In the genomic region with DNA sequence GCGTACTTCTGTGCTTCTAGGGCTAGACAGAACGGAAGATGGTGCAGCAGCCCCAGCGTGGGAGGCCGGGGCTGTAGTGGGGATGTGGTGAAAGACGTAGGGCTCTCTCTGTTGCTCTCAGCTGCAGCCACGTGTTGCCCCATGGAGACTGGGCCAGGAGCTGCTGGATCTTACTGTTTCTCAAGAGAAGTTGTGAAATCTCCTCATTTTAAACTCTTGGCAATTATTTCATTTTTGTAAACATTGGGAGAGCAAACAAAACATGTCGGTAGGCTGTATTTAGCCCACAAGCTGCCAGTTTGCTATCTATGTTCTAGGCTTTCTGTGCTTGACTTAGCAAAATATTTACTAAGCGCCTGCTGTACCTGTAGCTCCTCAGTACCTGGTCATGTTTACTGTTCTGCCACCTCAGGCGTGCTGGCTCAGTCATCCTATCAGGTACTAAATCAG, we compare ENCODE assay signal across 1 cellular context.
TF ChIP-seq lines count a peak whose summit lies in the region.

No MANE protein-coding gene starts in this region.

TF ChIP-seq in HepG2, 621 proteins besides CTCF, POLR2A, EP300 and RAD21 (continues in another document):
- TF ChIP-seq EHMT2 (IDR thresholded peaks at IDR 0.05; ENCODE audit: borderline replicate concordance, low read depth, low read length), result no peak
- TF ChIP-seq, protein P1, sequence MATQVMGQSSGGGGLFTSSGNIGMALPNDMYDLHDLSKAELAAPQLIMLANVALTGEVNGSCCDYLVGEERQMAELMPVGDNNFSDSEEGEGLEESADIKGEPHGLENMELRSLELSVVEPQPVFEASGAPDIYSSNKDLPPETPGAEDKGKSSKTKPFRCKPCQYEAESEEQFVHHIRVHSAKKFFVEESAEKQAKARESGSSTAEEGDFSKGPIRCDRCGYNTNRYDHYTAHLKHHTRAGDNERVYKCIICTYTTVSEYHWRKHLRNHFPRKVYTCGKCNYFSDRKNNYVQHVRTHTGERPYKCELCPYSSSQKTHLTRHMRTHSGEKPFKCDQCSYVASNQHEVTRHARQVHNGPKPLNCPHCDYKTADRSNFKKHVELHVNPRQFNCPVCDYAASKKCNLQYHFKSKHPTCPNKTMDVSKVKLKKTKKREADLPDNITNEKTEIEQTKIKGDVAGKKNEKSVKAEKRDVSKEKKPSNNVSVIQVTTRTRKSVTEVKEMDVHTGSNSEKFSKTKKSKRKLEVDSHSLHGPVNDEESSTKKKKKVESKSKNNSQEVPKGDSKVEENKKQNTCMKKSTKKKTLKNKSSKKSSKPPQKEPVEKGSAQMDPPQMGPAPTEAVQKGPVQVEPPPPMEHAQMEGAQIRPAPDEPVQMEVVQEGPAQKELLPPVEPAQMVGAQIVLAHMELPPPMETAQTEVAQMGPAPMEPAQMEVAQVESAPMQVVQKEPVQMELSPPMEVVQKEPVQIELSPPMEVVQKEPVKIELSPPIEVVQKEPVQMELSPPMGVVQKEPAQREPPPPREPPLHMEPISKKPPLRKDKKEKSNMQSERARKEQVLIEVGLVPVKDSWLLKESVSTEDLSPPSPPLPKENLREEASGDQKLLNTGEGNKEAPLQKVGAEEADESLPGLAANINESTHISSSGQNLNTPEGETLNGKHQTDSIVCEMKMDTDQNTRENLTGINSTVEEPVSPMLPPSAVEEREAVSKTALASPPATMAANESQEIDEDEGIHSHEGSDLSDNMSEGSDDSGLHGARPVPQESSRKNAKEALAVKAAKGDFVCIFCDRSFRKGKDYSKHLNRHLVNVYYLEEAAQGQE (IDR thresholded peaks at IDR 0.05; ENCODE audit: borderline replicate concordance in 1 of 2, low read depth in 1 of 2, low read length in 2 of 2), result no peak
- TF ChIP-seq NCOA2 (CRISPR knock-in tag; IDR thresholded peaks at IDR 0.05), result peak; percentile 53
- TF ChIP-seq, protein P2, sequence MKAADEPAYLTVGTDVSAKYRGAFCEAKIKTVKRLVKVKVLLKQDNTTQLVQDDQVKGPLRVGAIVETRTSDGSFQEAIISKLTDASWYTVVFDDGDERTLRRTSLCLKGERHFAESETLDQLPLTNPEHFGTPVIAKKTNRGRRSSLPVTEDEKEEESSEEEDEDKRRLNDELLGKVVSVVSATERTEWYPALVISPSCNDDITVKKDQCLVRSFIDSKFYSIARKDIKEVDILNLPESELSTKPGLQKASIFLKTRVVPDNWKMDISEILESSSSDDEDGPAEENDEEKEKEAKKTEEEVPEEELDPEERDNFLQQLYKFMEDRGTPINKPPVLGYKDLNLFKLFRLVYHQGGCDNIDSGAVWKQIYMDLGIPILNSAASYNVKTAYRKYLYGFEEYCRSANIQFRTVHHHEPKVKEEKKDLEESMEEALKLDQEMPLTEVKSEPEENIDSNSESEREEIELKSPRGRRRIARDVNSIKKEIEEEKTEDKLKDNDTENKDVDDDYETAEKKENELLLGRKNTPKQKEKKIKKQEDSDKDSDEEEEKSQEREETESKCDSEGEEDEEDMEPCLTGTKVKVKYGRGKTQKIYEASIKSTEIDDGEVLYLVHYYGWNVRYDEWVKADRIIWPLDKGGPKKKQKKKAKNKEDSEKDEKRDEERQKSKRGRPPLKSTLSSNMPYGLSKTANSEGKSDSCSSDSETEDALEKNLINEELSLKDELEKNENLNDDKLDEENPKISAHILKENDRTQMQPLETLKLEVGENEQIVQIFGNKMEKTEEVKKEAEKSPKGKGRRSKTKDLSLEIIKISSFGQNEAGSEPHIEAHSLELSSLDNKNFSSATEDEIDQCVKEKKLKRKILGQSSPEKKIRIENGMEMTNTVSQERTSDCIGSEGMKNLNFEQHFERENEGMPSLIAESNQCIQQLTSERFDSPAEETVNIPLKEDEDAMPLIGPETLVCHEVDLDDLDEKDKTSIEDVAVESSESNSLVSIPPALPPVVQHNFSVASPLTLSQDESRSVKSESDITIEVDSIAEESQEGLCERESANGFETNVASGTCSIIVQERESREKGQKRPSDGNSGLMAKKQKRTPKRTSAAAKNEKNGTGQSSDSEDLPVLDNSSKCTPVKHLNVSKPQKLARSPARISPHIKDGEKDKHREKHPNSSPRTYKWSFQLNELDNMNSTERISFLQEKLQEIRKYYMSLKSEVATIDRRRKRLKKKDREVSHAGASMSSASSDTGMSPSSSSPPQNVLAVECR (CRISPR knock-in tag; IDR thresholded peaks at IDR 0.05; ENCODE audit: borderline replicate concordance), result peak; percentile 72; the same call in 1 of the 2 replicates
- TF ChIP-seq, protein P3, sequence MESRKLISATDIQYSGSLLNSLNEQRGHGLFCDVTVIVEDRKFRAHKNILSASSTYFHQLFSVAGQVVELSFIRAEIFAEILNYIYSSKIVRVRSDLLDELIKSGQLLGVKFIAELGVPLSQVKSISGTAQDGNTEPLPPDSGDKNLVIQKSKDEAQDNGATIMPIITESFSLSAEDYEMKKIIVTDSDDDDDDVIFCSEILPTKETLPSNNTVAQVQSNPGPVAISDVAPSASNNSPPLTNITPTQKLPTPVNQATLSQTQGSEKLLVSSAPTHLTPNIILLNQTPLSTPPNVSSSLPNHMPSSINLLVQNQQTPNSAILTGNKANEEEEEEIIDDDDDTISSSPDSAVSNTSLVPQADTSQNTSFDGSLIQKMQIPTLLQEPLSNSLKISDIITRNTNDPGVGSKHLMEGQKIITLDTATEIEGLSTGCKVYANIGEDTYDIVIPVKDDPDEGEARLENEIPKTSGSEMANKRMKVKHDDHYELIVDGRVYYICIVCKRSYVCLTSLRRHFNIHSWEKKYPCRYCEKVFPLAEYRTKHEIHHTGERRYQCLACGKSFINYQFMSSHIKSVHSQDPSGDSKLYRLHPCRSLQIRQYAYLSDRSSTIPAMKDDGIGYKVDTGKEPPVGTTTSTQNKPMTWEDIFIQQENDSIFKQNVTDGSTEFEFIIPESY (CRISPR knock-in tag; IDR thresholded peaks at IDR 0.05), result no peak; the same call in 1 of the 2 replicates
- peak; percentile 34; the same call in 1 of the 2 replicates for TF ChIP-seq TARDBP (CRISPR knock-in tag; IDR thresholded peaks at IDR 0.05)
- no peak for TF ChIP-seq CENPX (CRISPR knock-in tag; IDR thresholded peaks at IDR 0.05)
- peak; percentile 78 for TF ChIP-seq SAP130 (CRISPR knock-in tag; IDR thresholded peaks at IDR 0.05; ENCODE audit: low read depth)
- TF ChIP-seq TBX2 (CRISPR knock-in tag; IDR thresholded peaks at IDR 0.05; ENCODE audit: borderline replicate concordance), result peak; percentile 47; the same call in 1 of the 2 replicates
- TF ChIP-seq ARHGAP35 (CRISPR knock-in tag; IDR thresholded peaks at IDR 0.05; ENCODE audit: borderline replicate concordance), result no peak
- TF ChIP-seq GABPB1 (CRISPR knock-in tag; IDR thresholded peaks at IDR 0.05), result 0 out of 2 replicates have a peak, but pooled peaks have one; percentile 26
- TF ChIP-seq, protein P4, sequence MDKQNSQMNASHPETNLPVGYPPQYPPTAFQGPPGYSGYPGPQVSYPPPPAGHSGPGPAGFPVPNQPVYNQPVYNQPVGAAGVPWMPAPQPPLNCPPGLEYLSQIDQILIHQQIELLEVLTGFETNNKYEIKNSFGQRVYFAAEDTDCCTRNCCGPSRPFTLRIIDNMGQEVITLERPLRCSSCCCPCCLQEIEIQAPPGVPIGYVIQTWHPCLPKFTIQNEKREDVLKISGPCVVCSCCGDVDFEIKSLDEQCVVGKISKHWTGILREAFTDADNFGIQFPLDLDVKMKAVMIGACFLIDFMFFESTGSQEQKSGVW (CRISPR knock-in tag; IDR thresholded peaks at IDR 0.05; ENCODE audit: borderline replicate concordance), result no peak
- TF ChIP-seq, protein P5, sequence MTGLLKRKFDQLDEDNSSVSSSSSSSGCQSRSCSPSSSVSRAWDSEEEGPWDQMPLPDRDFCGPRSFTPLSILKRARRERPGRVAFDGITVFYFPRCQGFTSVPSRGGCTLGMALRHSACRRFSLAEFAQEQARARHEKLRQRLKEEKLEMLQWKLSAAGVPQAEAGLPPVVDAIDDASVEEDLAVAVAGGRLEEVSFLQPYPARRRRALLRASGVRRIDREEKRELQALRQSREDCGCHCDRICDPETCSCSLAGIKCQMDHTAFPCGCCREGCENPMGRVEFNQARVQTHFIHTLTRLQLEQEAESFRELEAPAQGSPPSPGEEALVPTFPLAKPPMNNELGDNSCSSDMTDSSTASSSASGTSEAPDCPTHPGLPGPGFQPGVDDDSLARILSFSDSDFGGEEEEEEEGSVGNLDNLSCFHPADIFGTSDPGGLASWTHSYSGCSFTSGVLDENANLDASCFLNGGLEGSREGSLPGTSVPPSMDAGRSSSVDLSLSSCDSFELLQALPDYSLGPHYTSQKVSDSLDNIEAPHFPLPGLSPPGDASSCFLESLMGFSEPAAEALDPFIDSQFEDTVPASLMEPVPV (CRISPR knock-in tag; IDR thresholded peaks at IDR 0.05), result peak; percentile 35; the same call in 1 of the 2 replicates
- TF ChIP-seq MIXL1 (CRISPR knock-in tag; IDR thresholded peaks at IDR 0.05), result peak; percentile 46; the same call in 1 of the 2 replicates
- TF ChIP-seq KMT2A (CRISPR knock-in tag; IDR thresholded peaks at IDR 0.05), result no peak; the same call in 1 of the 2 replicates
- TF ChIP-seq MED1 (CRISPR knock-in tag; IDR thresholded peaks at IDR 0.05), result 0 out of 2 replicates have a peak, but pooled peaks have one; percentile 55
- no peak for TF ChIP-seq POGZ (CRISPR knock-in tag; IDR thresholded peaks at IDR 0.05)
- no peak for TF ChIP-seq DPF2 (CRISPR knock-in tag; IDR thresholded peaks at IDR 0.05; ENCODE audit: borderline replicate concordance, low read depth)
- TF ChIP-seq, protein P6, sequence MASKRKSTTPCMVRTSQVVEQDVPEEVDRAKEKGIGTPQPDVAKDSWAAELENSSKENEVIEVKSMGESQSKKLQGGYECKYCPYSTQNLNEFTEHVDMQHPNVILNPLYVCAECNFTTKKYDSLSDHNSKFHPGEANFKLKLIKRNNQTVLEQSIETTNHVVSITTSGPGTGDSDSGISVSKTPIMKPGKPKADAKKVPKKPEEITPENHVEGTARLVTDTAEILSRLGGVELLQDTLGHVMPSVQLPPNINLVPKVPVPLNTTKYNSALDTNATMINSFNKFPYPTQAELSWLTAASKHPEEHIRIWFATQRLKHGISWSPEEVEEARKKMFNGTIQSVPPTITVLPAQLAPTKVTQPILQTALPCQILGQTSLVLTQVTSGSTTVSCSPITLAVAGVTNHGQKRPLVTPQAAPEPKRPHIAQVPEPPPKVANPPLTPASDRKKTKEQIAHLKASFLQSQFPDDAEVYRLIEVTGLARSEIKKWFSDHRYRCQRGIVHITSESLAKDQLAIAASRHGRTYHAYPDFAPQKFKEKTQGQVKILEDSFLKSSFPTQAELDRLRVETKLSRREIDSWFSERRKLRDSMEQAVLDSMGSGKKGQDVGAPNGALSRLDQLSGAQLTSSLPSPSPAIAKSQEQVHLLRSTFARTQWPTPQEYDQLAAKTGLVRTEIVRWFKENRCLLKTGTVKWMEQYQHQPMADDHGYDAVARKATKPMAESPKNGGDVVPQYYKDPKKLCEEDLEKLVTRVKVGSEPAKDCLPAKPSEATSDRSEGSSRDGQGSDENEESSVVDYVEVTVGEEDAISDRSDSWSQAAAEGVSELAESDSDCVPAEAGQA (IDR thresholded peaks at IDR 0.05; ENCODE audit: low read depth), result no peak
- TF ChIP-seq, protein P6 (CRISPR knock-in tag; IDR thresholded peaks at IDR 0.05; ENCODE audit: borderline replicate concordance), result no peak
- TF ChIP-seq, protein P7, sequence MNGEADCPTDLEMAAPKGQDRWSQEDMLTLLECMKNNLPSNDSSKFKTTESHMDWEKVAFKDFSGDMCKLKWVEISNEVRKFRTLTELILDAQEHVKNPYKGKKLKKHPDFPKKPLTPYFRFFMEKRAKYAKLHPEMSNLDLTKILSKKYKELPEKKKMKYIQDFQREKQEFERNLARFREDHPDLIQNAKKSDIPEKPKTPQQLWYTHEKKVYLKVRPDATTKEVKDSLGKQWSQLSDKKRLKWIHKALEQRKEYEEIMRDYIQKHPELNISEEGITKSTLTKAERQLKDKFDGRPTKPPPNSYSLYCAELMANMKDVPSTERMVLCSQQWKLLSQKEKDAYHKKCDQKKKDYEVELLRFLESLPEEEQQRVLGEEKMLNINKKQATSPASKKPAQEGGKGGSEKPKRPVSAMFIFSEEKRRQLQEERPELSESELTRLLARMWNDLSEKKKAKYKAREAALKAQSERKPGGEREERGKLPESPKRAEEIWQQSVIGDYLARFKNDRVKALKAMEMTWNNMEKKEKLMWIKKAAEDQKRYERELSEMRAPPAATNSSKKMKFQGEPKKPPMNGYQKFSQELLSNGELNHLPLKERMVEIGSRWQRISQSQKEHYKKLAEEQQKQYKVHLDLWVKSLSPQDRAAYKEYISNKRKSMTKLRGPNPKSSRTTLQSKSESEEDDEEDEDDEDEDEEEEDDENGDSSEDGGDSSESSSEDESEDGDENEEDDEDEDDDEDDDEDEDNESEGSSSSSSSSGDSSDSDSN (CRISPR knock-in tag; IDR thresholded peaks at IDR 0.05), result peak; percentile 25; the same call in 1 of the 2 replicates
- TF ChIP-seq ZNF205 (CRISPR knock-in tag; IDR thresholded peaks at IDR 0.05), result peak; percentile 82; the same call in 1 of the 2 replicates
- TF ChIP-seq, protein P8, sequence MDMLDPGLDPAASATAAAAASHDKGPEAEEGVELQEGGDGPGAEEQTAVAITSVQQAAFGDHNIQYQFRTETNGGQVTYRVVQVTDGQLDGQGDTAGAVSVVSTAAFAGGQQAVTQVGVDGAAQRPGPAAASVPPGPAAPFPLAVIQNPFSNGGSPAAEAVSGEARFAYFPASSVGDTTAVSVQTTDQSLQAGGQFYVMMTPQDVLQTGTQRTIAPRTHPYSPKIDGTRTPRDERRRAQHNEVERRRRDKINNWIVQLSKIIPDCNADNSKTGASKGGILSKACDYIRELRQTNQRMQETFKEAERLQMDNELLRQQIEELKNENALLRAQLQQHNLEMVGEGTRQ (IDR thresholded peaks at IDR 0.05; ENCODE audit: low read depth, low read length), result 0 out of 2 replicates have a peak, but pooled peaks have one; percentile 35
- TF ChIP-seq, protein P8 (CRISPR knock-in tag; IDR thresholded peaks at IDR 0.05; ENCODE audit: borderline replicate concordance), result peak; percentile 52; the same call in 1 of the 2 replicates
- no peak for TF ChIP-seq ZNF577 (CRISPR knock-in tag; IDR thresholded peaks at IDR 0.05; ENCODE audit: borderline replicate concordance, low read depth)
- TF ChIP-seq KLF16 (CRISPR knock-in tag; IDR thresholded peaks at IDR 0.05), result peak in 1 of 2 experiments; percentile 79; a peak in 2 of 4 replicates
- no peak for TF ChIP-seq ZNF282 (IDR thresholded peaks at IDR 0.05; ENCODE audit: partially characterized antibody)
